In the genomic region with DNA sequence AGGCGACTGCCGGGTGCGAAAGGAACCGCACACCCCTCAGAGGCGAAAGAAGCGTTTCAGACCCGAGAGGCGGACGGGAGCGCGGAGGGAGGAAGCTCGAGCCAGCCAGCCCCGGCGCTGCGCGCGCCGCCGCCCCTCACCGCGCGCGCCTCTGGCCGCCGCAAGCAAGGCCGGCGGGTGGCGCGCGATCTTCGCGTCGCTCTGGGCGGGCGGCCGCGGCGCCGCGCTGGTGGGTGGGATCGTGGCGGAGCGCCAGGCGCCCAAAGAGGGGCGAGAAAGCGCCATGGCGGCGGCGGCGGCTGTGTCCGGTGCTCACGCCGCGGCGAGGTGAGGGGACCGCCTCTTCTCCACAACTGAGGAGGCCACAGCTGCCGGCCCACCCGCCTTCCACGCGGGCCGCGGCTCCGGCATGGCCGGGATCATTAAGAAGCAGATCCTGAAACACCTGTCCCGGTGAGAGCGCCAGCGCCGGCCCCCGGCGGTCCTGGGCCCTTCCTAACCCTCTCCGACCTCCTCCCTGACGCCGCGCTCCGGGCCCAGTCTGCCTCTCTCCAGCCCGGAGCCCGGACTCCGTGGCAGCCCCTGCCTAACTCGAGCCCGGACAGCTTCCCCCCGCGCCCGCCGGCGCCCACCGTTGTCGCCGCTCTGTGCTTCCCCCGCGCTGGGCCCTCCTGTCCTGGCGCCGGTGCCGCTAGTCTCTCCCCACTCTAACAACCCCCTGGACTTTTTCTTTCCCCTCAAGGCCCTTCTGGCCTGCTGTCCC, we compare ENCODE assay signal across 8 cellular contexts. TPM values are rescaled to one million over a fixed set of nuclear protein-coding genes. Genes with fewer than 3 reads are reported as not detected.
DNase-seq lines count a peak whose midpoint lies in the region; ATAC-seq and TF ChIP-seq lines count a peak whose summit lies in the region.

A gene with protein sequence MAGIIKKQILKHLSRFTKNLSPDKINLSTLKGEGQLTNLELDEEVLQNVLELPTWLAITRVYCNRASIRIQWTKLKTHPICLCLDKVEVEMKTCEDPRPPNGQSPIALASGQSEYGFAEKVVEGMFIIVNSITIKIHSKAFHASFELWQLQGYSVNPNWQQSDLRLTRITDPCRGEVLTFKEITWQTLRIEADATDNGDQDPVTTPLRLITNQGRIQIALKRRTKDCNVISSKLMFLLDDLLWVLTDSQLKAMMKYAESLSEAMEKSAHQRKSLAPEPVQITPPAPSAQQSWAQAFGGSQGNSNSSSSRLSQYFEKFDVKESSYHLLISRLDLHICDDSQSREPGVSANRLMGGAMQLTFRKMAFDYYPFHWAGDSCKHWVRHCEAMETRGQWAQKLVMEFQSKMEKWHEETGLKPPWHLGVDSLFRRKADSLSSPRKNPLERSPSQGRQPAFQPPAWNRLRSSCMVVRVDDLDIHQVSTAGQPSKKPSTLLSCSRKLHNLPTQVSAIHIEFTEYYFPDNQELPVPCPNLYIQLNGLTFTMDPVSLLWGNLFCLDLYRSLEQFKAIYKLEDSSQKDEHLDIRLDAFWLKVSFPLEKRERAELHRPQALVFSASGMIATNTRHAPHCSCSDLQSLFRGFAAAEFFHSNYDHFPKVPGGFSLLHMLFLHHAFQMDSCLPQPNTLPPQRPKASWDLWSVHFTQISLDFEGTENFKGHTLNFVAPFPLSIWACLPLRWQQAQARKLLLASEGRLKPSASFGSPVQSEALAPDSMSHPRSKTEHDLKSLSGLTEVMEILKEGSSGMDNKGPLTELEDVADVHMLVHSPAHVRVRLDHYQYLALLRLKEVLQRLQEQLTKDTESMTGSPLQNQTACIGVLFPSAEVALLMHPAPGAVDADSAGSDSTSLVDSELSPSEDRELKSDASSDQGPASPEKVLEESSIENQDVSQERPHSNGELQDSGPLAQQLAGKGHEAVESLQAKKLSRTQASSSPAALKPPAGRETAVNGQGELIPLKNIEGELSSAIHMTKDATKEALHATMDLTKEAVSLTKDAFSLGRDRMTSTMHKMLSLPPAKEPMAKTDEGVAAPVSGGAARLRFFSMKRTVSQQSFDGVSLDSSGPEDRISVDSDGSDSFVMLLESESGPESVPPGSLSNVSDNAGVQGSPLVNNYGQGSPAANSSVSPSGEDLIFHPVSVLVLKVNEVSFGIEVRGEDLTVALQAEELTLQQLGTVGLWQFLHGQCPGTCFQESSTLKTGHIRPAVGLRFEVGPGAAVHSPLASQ (N-terminal part only) (plus strand): TSS at position 242 of the 763 bp plus-strand sequence. CDS start 168 bp downstream, at position 410.

- peak within 1 kb of the TSS; percentile 74 for H2AFZ ChIP-seq in neural cell (ENCODE audit: low read depth, low read length)

- peak within 1 kb of the TSS; percentile 94 for H3K9ac ChIP-seq in neural cell (ENCODE audit: low read length)

- TF ChIP-seq EP300 in neural cell (conservative IDR thresholded peaks at IDR 0.05; ENCODE audit: poor library complexity, severe bottlenecking) (no peak), stomach (IDR thresholded peaks at IDR 0.05) (no peak)

- peak within 1 kb of the TSS; percentile 89 for H3K4me2 ChIP-seq in neural cell (ENCODE audit: low read length)

- H3K79me2 ChIP-seq in neural cell (replicated peaks; ENCODE audit: insufficient read depth, low read length): peaks cover 15% of the 10 kb centered on the region

- 0 to 1% (median 0%) methylated on average over 38 to 93 of the region's 93 CpGs for WGBS in stomach, 5 donors

- no peaks in the 10 kb centered on the region for H3K9me3 ChIP-seq in neural cell (ENCODE audit: low read length)
- no peaks in the 10 kb centered on the region for H3K9me3 ChIP-seq in stomach

- peak; percentile 85 for ATAC-seq in GM21528 (IDR thresholded peaks at IDR 0.05; ENCODE audit: low FRiP score, unreplicated experiment)

- peak within 1 kb of the TSS; percentile 93 for H3K27ac ChIP-seq in neural cell (ENCODE audit: low read length)
- H3K27ac ChIP-seq in stomach: peak within 1 kb of the TSS; percentile 71 to 98 (median 94)

- H3K4me1 ChIP-seq in stomach: peaks cover 28 to 41% (median 37%) of the 10 kb centered on the region in 4 donors

- TF ChIP-seq CTCF in neural cell (IDR thresholded peaks at IDR 0.05; ENCODE audit: poor library complexity, severe bottlenecking) (peak; percentile 49), stomach (IDR thresholded peaks at IDR 0.05) (no peak)

- DNase-seq in DMS114 treated with DMSO at 0.1 percent for 48 hours (lab: John Stamatoyannopoulos, UW; ENCODE audit: unreplicated experiment) (peak; percentile 66), KBM-7 (peak; percentile 87), RPMI8226 (peak; percentile 92), fibroblast of the conjunctiva (ENCODE audit: low read depth) (peak; percentile 29), stomach (peak; percentile 65)
- DNase-seq in activated effector memory CD4-positive, alpha-beta T cell treated with Interleukin-2 at 50 U/mL for 16 hours: peak; percentile 69

- peak in 1 of 4 donors; percentile 26 for TF ChIP-seq POLR2A in stomach (IDR thresholded peaks at IDR 0.05)

- H3K4me3 ChIP-seq in neural cell (ENCODE audit: low read length) (peak within 1 kb of the TSS; percentile 95), stomach (peak within 1 kb of the TSS; percentile 84 to 95 (median 90))

- H3K36me3 ChIP-seq in neural cell (ENCODE audit: insufficient read depth, low read length) (no peaks in the 10 kb centered on the region), stomach (peaks cover 0 to 6% (median 0%) of the 10 kb centered on the region in 4 donors)

- no peaks in the 10 kb centered on the region for H3K9me2 ChIP-seq in neural cell (ENCODE audit: insufficient read depth, low read length)

- intact Hi-C loops in stomach (cut with DNase I; ENCODE audit: low total_unique reads): no loop called here

- no peaks in the 10 kb centered on the region for H4K20me1 ChIP-seq in neural cell (ENCODE audit: insufficient read depth)

- TF ChIP-seq RAD21 in neural cell (conservative IDR thresholded peaks at IDR 0.05): no peak

- no peaks in the 10 kb centered on the region for H3K27me3 ChIP-seq in neural cell (ENCODE audit: insufficient read depth, low read depth, low read length)
- no peaks in the 10 kb centered on the region for H3K27me3 ChIP-seq in stomach

- in situ Hi-C loops in KBM-7 (cut with MboI; ENCODE audit: low pct_unique_long_range_greater_than_20kb, low sequenced_read_pairs): no loop called here

- H3F3A ChIP-seq in neural cell (ENCODE audit: insufficient read depth, low read length, poor library complexity, severe bottlenecking): no peaks in the 10 kb centered on the region

TF ChIP-seq in neural cell, 6 proteins besides CTCF, POLR2A, EP300 and RAD21:
- peak; percentile 83 for TF ChIP-seq MXI1 (conservative IDR thresholded peaks at IDR 0.05; ENCODE audit: poor library complexity, severe bottlenecking)
- no peak for TF ChIP-seq SMC3 (conservative IDR thresholded peaks at IDR 0.05; ENCODE audit: poor library complexity)
- TF ChIP-seq, protein P1, sequence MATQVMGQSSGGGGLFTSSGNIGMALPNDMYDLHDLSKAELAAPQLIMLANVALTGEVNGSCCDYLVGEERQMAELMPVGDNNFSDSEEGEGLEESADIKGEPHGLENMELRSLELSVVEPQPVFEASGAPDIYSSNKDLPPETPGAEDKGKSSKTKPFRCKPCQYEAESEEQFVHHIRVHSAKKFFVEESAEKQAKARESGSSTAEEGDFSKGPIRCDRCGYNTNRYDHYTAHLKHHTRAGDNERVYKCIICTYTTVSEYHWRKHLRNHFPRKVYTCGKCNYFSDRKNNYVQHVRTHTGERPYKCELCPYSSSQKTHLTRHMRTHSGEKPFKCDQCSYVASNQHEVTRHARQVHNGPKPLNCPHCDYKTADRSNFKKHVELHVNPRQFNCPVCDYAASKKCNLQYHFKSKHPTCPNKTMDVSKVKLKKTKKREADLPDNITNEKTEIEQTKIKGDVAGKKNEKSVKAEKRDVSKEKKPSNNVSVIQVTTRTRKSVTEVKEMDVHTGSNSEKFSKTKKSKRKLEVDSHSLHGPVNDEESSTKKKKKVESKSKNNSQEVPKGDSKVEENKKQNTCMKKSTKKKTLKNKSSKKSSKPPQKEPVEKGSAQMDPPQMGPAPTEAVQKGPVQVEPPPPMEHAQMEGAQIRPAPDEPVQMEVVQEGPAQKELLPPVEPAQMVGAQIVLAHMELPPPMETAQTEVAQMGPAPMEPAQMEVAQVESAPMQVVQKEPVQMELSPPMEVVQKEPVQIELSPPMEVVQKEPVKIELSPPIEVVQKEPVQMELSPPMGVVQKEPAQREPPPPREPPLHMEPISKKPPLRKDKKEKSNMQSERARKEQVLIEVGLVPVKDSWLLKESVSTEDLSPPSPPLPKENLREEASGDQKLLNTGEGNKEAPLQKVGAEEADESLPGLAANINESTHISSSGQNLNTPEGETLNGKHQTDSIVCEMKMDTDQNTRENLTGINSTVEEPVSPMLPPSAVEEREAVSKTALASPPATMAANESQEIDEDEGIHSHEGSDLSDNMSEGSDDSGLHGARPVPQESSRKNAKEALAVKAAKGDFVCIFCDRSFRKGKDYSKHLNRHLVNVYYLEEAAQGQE (IDR thresholded peaks at IDR 0.05; ENCODE audit: borderline replicate concordance): peak; percentile 6
- TF ChIP-seq POLR2AphosphoS5 (IDR thresholded peaks at IDR 0.05): peak; percentile 74
- no peak for TF ChIP-seq EZH2 (IDR thresholded peaks at IDR 0.05; ENCODE audit: borderline replicate concordance, insufficient read depth, low read length, poor library complexity, severe bottlenecking)
- TF ChIP-seq TAF1 (IDR thresholded peaks at IDR 0.05; ENCODE audit: low read depth): no peak

RNA-seq across cellular contexts. Expression of the gene that starts here (rescaled TPM):
- polyA plus RNA-seq in neural cell: 10.2 and 11.2 TPM in 2 replicates
- 18.3 and 22.6 TPM in 2 replicates for polyA minus RNA-seq in neural cell
- 10 to 100 TPM in 4 of 5 donors, 1 to 10 TPM in 1; 5.5 to 17.5 (median 12.9) TPM for total RNA-seq in stomach
- 1 to 10 TPM; 2.0 to 2.6 (median 2.2) TPM for polyA plus RNA-seq in stomach

Comparison
In these comparisons a context has a peak if more than half of its experiments do, and no peak if none do; other contexts are left out.
1. Peak in every context shown above with its lines: DNase-seq, ATAC-seq, H3K4me3 ChIP-seq and H3K27ac ChIP-seq.
2. DNase-seq: peak in every context shown above with its lines; median percentile 92 in RPMI8226; 87 in KBM-7; 69 in activated effector memory CD4-positive, alpha-beta T cell treated with Interleukin-2 at 50 U/mL for 16 hours; 66 in DMS114 treated with DMSO at 0.1 percent for 48 hours; 65 in stomach; 29 in fibroblast of the conjunctiva.